In genomic region chr10:119330342-119330741, GRCh38 we compare ENCODE assay signal across 14 cellular contexts.
DNase-seq lines count a peak whose midpoint lies in the region; ATAC-seq and TF ChIP-seq lines count a peak whose summit lies in the region.
"Had no signal": no experiment of that assay in that cellular context is flagged by ENCODE, and none has a peak within 500 bp of the region (broad histone marks: within the 10 kb centered on the region; RNA-seq: fewer than 3 reads in every experiment).

No MANE protein-coding gene starts in this region.

- H3K9me3 ChIP-seq in psoas muscle = no peaks in the 10 kb centered on the region
- H3K9me3 ChIP-seq: BLaER1, SK-N-SH had no signal

- intact Hi-C loops in psoas muscle (cut with DNase I) = no loop called here

- H3K9me2 ChIP-seq in GM23338 (ENCODE audit: insufficient read depth) = no peaks in the 10 kb centered on the region
- H3K9me2 ChIP-seq: SK-N-SH had no signal

- no peak overlapping the region for H2AFZ ChIP-seq in GM23338

- DNase-seq in NCI-H69 (lab: John Stamatoyannopoulos, UW) = peak; percentile 6
- DNase-seq in fibroblast of villous mesenchyme (ENCODE audit: low read depth) = peak; percentile 62
- DNase-seq in psoas muscle = peak in 1 of 2 donors; percentile 42
- DNase-seq in GM23338 (ENCODE audit: low spot score) = no peak
- DNase-seq in activated naive CD8-positive, alpha-beta T cell treated with anti-CD3 and anti-CD28 coated beads for 36 hours = no peak
- DNase-seq: H9, Kasumi-1, NCI-H1105 treated with DMSO at 0.1 percent for 48 hours, NCI-H1930, NCI-H2227 treated with DMSO at 0.1 percent for 48 hours, SK-N-SH had no signal

- H3K27ac ChIP-seq in psoas muscle = peak overlapping the region; percentile 23
- H3K27ac ChIP-seq in GM23338 (ENCODE audit: low read depth) = no peak overlapping the region
- H3K27ac ChIP-seq: BLaER1 had no signal

- H3K79me2 ChIP-seq in GM23338 (replicated peaks; ENCODE audit: insufficient read depth) = no peaks in the 10 kb centered on the region

- TF ChIP-seq CTCF in fibroblast of villous mesenchyme (IDR thresholded peaks at IDR 0.05; ENCODE audit: insufficient read depth, low read depth, low read length) (no peak), psoas muscle (IDR thresholded peaks at IDR 0.05) (no peak), GM23338 (conservative IDR thresholded peaks at IDR 0.05; ENCODE audit: low read depth in 2 of 2) (no peak)

- H3F3A ChIP-seq in GM23338 (replicated peaks; ENCODE audit: low read depth) = no peaks in the 10 kb centered on the region

- H3K27me3 ChIP-seq in psoas muscle (ENCODE audit: insufficient read depth in 3 of 3, low read length in 2 of 3) (no peaks in the 10 kb centered on the region), GM23338 (ENCODE audit: insufficient read depth) (no peaks in the 10 kb centered on the region)
- H3K27me3 ChIP-seq: BLaER1 had no signal

- H3K4me3 Mint-ChIP-seq in GM23338 = no peak overlapping the region
- no peak overlapping the region for H3K4me3 Mint-ChIP-seq in activated naive CD8-positive, alpha-beta T cell treated with anti-CD3 and anti-CD28 coated beads for 36 hours
- H3K4me3 Mint-ChIP-seq: H9 had no signal

- no peaks in the 10 kb centered on the region for H3K9me3 Mint-ChIP-seq in GM23338
- no peaks in the 10 kb centered on the region for H3K9me3 Mint-ChIP-seq in activated naive CD8-positive, alpha-beta T cell treated with anti-CD3 and anti-CD28 coated beads for 36 hours
- H3K9me3 Mint-ChIP-seq: H9 had no signal

- peaks cover 6% of the 10 kb centered on the region; the same call in 2 of the 3 replicates for H3K4me1 Mint-ChIP-seq in GM23338
- H3K4me1 Mint-ChIP-seq in activated naive CD8-positive, alpha-beta T cell treated with anti-CD3 and anti-CD28 coated beads for 36 hours = peaks cover 10% of the 10 kb centered on the region

- no peak overlapping the region for H3K4me3 ChIP-seq in fibroblast of villous mesenchyme (ENCODE audit: low read depth, low read length)
- H3K4me3 ChIP-seq in psoas muscle = no peak overlapping the region
- no peak overlapping the region for H3K4me3 ChIP-seq in GM23338
- H3K4me3 ChIP-seq: BLaER1 had no signal

- H4K20me1 ChIP-seq in GM23338 (replicated peaks; ENCODE audit: insufficient read depth) = no peaks in the 10 kb centered on the region

- H3K36me3 ChIP-seq in psoas muscle (ENCODE audit: insufficient read depth in 1 of 2, low read depth in 1 of 2) = no peaks in the 10 kb centered on the region
- no peaks in the 10 kb centered on the region for H3K36me3 ChIP-seq in GM23338 (ENCODE audit: insufficient read depth)
- H3K36me3 ChIP-seq: BLaER1 had no signal

- peaks cover 9% of the 10 kb centered on the region for H3K27me3 Mint-ChIP-seq in GM23338 (ENCODE audit: insufficient read depth, low read depth, poor library complexity)
- no peaks in the 10 kb centered on the region for H3K27me3 Mint-ChIP-seq in activated naive CD8-positive, alpha-beta T cell treated with anti-CD3 and anti-CD28 coated beads for 36 hours

- TF ChIP-seq RAD21 in Ishikawa (IDR thresholded peaks at IDR 0.05; ENCODE audit: low read depth) = no peak

- H3K4me2 ChIP-seq in GM23338 = no peak overlapping the region
- H3K4me2 ChIP-seq: BLaER1, SK-N-SH had no signal

- WGBS in psoas muscle, 3 donors = 70 to 88% (median 86%) methylated on average over 5 of the region's 5 CpGs

- peak in 3 of 4 donors; percentile 62 to 78 (median 72) for ATAC-seq in psoas muscle
- no peak for ATAC-seq in GM23338
- no peak for ATAC-seq in HG03342 (IDR thresholded peaks at IDR 0.05; ENCODE audit: unreplicated experiment)

- H3K4me1 ChIP-seq in psoas muscle = no peaks in the 10 kb centered on the region
- H3K4me1 ChIP-seq in GM23338 (ENCODE audit: insufficient read depth) = no peaks in the 10 kb centered on the region

- no peak for TF ChIP-seq EP300 in Ishikawa (IDR thresholded peaks at IDR 0.05; ENCODE audit: borderline replicate concordance)

- no peaks in the 10 kb centered on the region for H3K36me3 Mint-ChIP-seq in GM23338 (ENCODE audit: low read depth)
- H3K36me3 Mint-ChIP-seq in activated naive CD8-positive, alpha-beta T cell treated with anti-CD3 and anti-CD28 coated beads for 36 hours = no peaks in the 10 kb centered on the region

- H3K27ac Mint-ChIP-seq in GM23338 = no peak overlapping the region
- H3K27ac Mint-ChIP-seq in activated naive CD8-positive, alpha-beta T cell treated with anti-CD3 and anti-CD28 coated beads for 36 hours = no peak overlapping the region
- H3K27ac Mint-ChIP-seq: H9 had no signal

TF ChIP-seq in Ishikawa, 13 proteins besides CTCF, POLR2A, EP300 and RAD21:
- TF ChIP-seq TEAD4 (IDR thresholded peaks at IDR 0.05) = no peak
- 0 out of 2 replicates have a peak, but pooled peaks have one; percentile 48 for TF ChIP-seq CREB1 (IDR thresholded peaks at IDR 0.05; ENCODE audit: low read depth)
- peak; percentile 12; the same call in 1 of the 2 replicates for TF ChIP-seq USF1 (IDR thresholded peaks at IDR 0.05)

TF ChIP-seq in GM23338, 12 proteins besides CTCF, POLR2A, EP300 and RAD21:
- no peak for TF ChIP-seq POLR2AphosphoS5 (IDR thresholded peaks at IDR 0.05; ENCODE audit: low read depth)
TF ChIP-seq in GM23338: peak in this region for 0.

Comparison
In these comparisons a context has a peak if more than half of its experiments do, and no peak if none do; other contexts are left out.
1. DNase-seq: peak in NCI-H69 (single experiment) and fibroblast of villous mesenchyme (single experiment); none in GM23338 (single experiment) and activated naive CD8-positive, alpha-beta T cell treated with anti-CD3 and anti-CD28 coated beads for 36 hours (single experiment).
2. ATAC-seq: peak in psoas muscle (3 of 4); none in GM23338 (single experiment) and HG03342 (single experiment).